Comparison of ENCODE assay signal across 13 cellular contexts in genomic region chr7:155546449-155546848, GRCh38. TPM values are rescaled to one million over a fixed set of nuclear protein-coding genes. Genes with fewer than 3 reads are reported as not detected.
"Had no signal": no experiment of that assay in that cellular context is flagged by ENCODE, and none has a peak within 500 bp of the region (broad histone marks: within the 10 kb centered on the region; RNA-seq: fewer than 3 reads in every experiment).

Gene CNPY1 (minus strand): TSS chr7:155546559. CDS start chr7:155545929, 630 bp downstream.

RNA-seq across cellular contexts. Expression of gene CNPY1, which starts in this region (rescaled TPM):
- total RNA-seq: activated B cell treated with CpG ODN at 0.5 μM for 24 hours; activated CD8-positive, alpha-beta T cell treated with anti-CD3 and anti-CD28 coated beads for 36 hours; activated T-cell treated with anti-CD3 and anti-CD28 coated beads, Interleukin-2, amount 50 U/mL, for 4 hours; activated T-helper 17 cell treated with anti-CD3 and anti-CD28 coated beads, Interleukin-2, amount 50 U/mL, for 72 hours; astrocyte; colonic mucosa; dermis microvascular lymphatic vessel endothelial cell; endothelial cell of umbilical vein; esophagus muscularis mucosa; gastroesophageal sphincter; glomerular endothelial cell; T-helper 17 cell had no signal
- polyA plus RNA-seq: adipose tissue, endothelial cell of umbilical vein had no signal
